ENCODE assay signal across 37 cellular contexts in the genomic region with DNA sequence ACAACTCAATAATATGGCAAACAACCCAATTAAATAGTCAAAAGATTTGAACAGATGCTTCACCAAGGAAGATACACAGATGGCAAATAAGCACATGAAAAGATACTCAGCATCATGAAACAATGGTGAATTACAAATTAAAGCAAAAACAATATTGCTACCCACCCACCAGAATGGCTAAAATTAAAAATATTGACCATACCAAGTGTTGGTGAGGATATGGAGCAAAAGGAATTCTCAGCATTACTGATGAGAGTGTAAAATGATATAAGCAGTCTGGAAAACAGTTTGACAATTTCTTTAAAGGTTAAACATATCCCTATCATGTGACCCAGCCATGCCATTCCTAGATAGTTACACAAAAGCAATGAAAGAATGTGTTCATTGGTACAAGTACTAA.
"Had no signal": no experiment of that assay in that cellular context is flagged by ENCODE, and none has a peak within 500 bp of the region (broad histone marks: within the 10 kb centered on the region; RNA-seq: fewer than 3 reads in every experiment).

No MANE protein-coding gene starts in this region.

- H3K27me3 ChIP-seq: MG63 had no signal

- H3K36me3 ChIP-seq: MG63 had no signal

- H3K4me3 ChIP-seq: MG63 had no signal

- DNase-seq: Karpas-422, Kasumi-1, MG63, MM.1S, MV-4-11, NCI-H1048, NCI-H1092, NCI-H1092 treated with DMSO at 0.1 percent for 48 hours, NCI-H1105, NCI-H1105 treated with DMSO at 0.1 percent for 48 hours, NCI-H1417, NCI-H1417 treated with DMSO at 0.1 percent for 48 hours, NCI-H1436, NCI-H1436 treated with DMSO at 0.1 percent for 48 hours, NCI-H146, NCI-H1694, NCI-H1694 treated with DMSO at 0.1 percent for 48 hours, NCI-H187, NCI-H187 treated with DMSO at 0.1 percent for 48 hours, NCI-H1930, NCI-H2029, NCI-H2029 treated with DMSO at 0.1 percent for 48 hours, NCI-H2081, NCI-H2081 treated with DMSO at 0.1 percent for 48 hours, NCI-H2107, NCI-H2171, NCI-H2171 treated with DMSO at 0.1 percent for 48 hours, NCI-H2227 treated with DMSO at 0.1 percent for 48 hours, NCI-H226, NCI-H345, NCI-H446, NCI-H446 treated with DMSO at 0.1 percent for 48 hours, NCI-H510A, NCI-H510A treated with DMSO at 0.1 percent for 48 hours, NCI-H524, NCI-H524 treated with DMSO at 0.1 percent for 48 hours, NCI-H526 had no signal
